8 cellular contexts compared by ENCODE assay signal in the genomic region with DNA sequence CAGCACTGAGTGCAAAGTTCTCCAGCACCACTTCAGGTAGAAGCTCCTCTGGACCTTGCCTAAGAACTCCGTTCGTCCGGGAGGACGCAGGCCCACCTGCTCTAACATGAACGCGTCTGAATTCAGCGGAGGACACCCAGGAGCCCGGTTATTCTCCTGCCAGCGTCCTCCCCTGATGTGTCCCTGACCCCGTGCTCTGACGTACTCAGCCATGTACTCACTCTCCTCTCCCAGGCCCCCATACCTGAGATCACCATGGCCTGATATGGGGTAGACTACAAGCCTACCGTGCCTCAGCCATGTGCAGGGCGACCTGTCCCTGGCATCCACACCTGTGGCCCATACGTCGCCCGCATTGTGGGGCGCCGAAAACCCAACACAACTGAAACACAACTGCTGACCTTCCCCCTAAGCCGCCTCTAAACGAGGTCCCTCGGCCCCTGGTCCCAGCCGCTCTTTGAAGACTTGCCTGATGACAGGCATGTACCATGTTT. TPM values are rescaled to one million over a fixed set of nuclear protein-coding genes. Genes with fewer than 3 reads are reported as not detected.
A peak's percentile ranks its signal among the peaks of the same experiment; 100 is the strongest.
DNase-seq lines count a peak whose midpoint lies in the region; ATAC-seq lines count a peak whose summit lies in the region.

No MANE protein-coding gene starts in this region.

- peaks cover 18% of the 10 kb centered on the region for H3K4me1 ChIP-seq in CD8-positive, alpha-beta memory T cell (ENCODE audit: insufficient read depth, low read length)
- H3K4me1 ChIP-seq in adipocyte (ENCODE audit: control insufficient read depth, insufficient read depth, low read length), result peaks cover 18% of the 10 kb centered on the region

- no peaks in the 10 kb centered on the region for H3K36me3 ChIP-seq in CD8-positive, alpha-beta memory T cell (ENCODE audit: insufficient read depth, low read length)
- no peaks in the 10 kb centered on the region for H3K36me3 ChIP-seq in adipocyte (ENCODE audit: control insufficient read depth, insufficient read depth, low read length, severe bottlenecking)

- H3K4me1 Mint-ChIP-seq in CD8-positive, alpha-beta memory T cell, result peaks cover 29 to 42% (median 35%) of the 10 kb centered on the region in 3 donors
- H3K4me1 Mint-ChIP-seq in immature natural killer cell, result peaks cover 28 to 35% of the 10 kb centered on the region in 2 donors
- peaks cover 35% of the 10 kb centered on the region for H3K4me1 Mint-ChIP-seq in stimulated activated naive CD8-positive, alpha-beta T cell treated with anti-CD3 and anti-CD28 coated beads, Interleukin-15, Interleukin-2, amounts not matched to agents 100 ng/mL and 50 ng/mL, for 24 hours (ENCODE audit: low read depth)

- CTCF ChIA-PET in CD8-positive, alpha-beta memory T cell (lab: Charles Lee), result no interaction called here

- H3K9ac ChIP-seq in adipocyte (ENCODE audit: low read length), result peak overlapping the region; percentile 92

- no peaks in the 10 kb centered on the region for H3K9me3 Mint-ChIP-seq in CD8-positive, alpha-beta memory T cell
- no peaks in the 10 kb centered on the region for H3K9me3 Mint-ChIP-seq in immature natural killer cell
- H3K9me3 Mint-ChIP-seq in stimulated activated naive CD8-positive, alpha-beta T cell treated with anti-CD3 and anti-CD28 coated beads, Interleukin-15, Interleukin-2, amounts not matched to agents 100 ng/mL and 50 ng/mL, for 24 hours, result no peaks in the 10 kb centered on the region

- H3K9me3 ChIP-seq in CD8-positive, alpha-beta memory T cell (ENCODE audit: low read length), result no peaks in the 10 kb centered on the region
- H3K9me3 ChIP-seq in adipocyte (ENCODE audit: control insufficient read depth, low read length), result no peaks in the 10 kb centered on the region

- H3K27ac ChIP-seq in CD8-positive, alpha-beta memory T cell (ENCODE audit: low read depth, low read length), result peak overlapping the region; percentile 93

- H3K36me3 Mint-ChIP-seq in CD8-positive, alpha-beta memory T cell, result peaks cover 0 to 7% (median 0%) of the 10 kb centered on the region in 3 donors
- no peaks in the 10 kb centered on the region for H3K36me3 Mint-ChIP-seq in immature natural killer cell
- H3K36me3 Mint-ChIP-seq in stimulated activated naive CD8-positive, alpha-beta T cell treated with anti-CD3 and anti-CD28 coated beads, Interleukin-15, Interleukin-2, amounts not matched to agents 100 ng/mL and 50 ng/mL, for 24 hours (ENCODE audit: low read depth), result peaks cover 4% of the 10 kb centered on the region

- peak overlapping the region; percentile 94 to 97 (median 96) for H3K4me3 Mint-ChIP-seq in CD8-positive, alpha-beta memory T cell
- peak overlapping the region; percentile 87 to 97 (median 94) for H3K4me3 Mint-ChIP-seq in immature natural killer cell
- H3K4me3 Mint-ChIP-seq in stimulated activated naive CD8-positive, alpha-beta T cell treated with anti-CD3 and anti-CD28 coated beads, Interleukin-15, Interleukin-2, amounts not matched to agents 100 ng/mL and 50 ng/mL, for 24 hours, result peak overlapping the region; percentile 87

- peak overlapping the region; percentile 94 for H3K4me3 ChIP-seq in CD8-positive, alpha-beta memory T cell (ENCODE audit: low read length)
- H3K4me3 ChIP-seq in adipocyte (ENCODE audit: low read length), result peak overlapping the region; percentile 88

- no peak for DNase-seq in CD8-positive, alpha-beta memory T cell
- DNase-seq in adipocyte (ENCODE audit: low read depth) (peak; percentile 25), immature natural killer cell (no peak), MV-4-11 (lab: John Stamatoyannopoulos, UW) (no peak), NCI-H1694 (lab: John Stamatoyannopoulos, UW) (no peak), SIG-M5 (lab: John Stamatoyannopoulos, UW) (no peak)

- H3K27me3 Mint-ChIP-seq in CD8-positive, alpha-beta memory T cell, result no peaks in the 10 kb centered on the region
- peaks cover 3 to 6% (median 4%) of the 10 kb centered on the region in 3 donors for H3K27me3 Mint-ChIP-seq in immature natural killer cell (ENCODE audit: low read depth in 3 of 3)
- H3K27me3 Mint-ChIP-seq in stimulated activated naive CD8-positive, alpha-beta T cell treated with anti-CD3 and anti-CD28 coated beads, Interleukin-15, Interleukin-2, amounts not matched to agents 100 ng/mL and 50 ng/mL, for 24 hours, result no peaks in the 10 kb centered on the region

- POLR2A ChIA-PET in CD8-positive, alpha-beta memory T cell (lab: Charles Lee), result interaction anchor here (0.5 to 1.6 kb wide), 7 partner anchors 26 to 167 kb away, joined by 3 to 10 read pairs (median 3); a partner anchor contains a TSS

- no peaks in the 10 kb centered on the region for H3K27me3 ChIP-seq in CD8-positive, alpha-beta memory T cell (ENCODE audit: insufficient read depth, low read length, poor library complexity, severe bottlenecking)
- no peaks in the 10 kb centered on the region for H3K27me3 ChIP-seq in adipocyte (replicated peaks; ENCODE audit: control insufficient read depth, insufficient read depth, low read length)

- peak; percentile 7 for ATAC-seq in HG03354 (IDR thresholded peaks at IDR 0.05; ENCODE audit: poor library complexity, severe bottlenecking, unreplicated experiment)

- peak overlapping the region; percentile 94 to 98 (median 96) for H3K27ac Mint-ChIP-seq in CD8-positive, alpha-beta memory T cell
- peak overlapping the region; percentile 88 to 99 (median 93) for H3K27ac Mint-ChIP-seq in immature natural killer cell
- peak overlapping the region; percentile 91 for H3K27ac Mint-ChIP-seq in stimulated activated naive CD8-positive, alpha-beta T cell treated with anti-CD3 and anti-CD28 coated beads, Interleukin-15, Interleukin-2, amounts not matched to agents 100 ng/mL and 50 ng/mL, for 24 hours

RNA-seq across cellular contexts. Expression of a gene that starts 0.7 kb away (rescaled TPM):
- 10 to 100 TPM; 20.9 to 22.6 TPM for total RNA-seq in CD8-positive, alpha-beta memory T cell
- 7.5 TPM for polyA plus RNA-seq in CD8-positive, alpha-beta memory T cell
- 10 to 100 TPM in 1 of 3 donors, 1 to 10 TPM in 2; 3.4 to 12.2 (median 4.4) TPM for polyA plus RNA-seq in immature natural killer cell

RNA-seq across cellular contexts. Expression of a gene that starts 12.2 kb away (rescaled TPM):
- under 1 TPM; 0.28 to 0.78 TPM for total RNA-seq in CD8-positive, alpha-beta memory T cell
- polyA plus RNA-seq in CD8-positive, alpha-beta memory T cell, result not detected
- polyA plus RNA-seq in immature natural killer cell, result not detected

RNA-seq across cellular contexts. Expression of a gene that starts 20.6 kb away (rescaled TPM):
- 1,000 to 10,000 TPM; 1,588 to 1,639 TPM for total RNA-seq in CD8-positive, alpha-beta memory T cell
- polyA plus RNA-seq in CD8-positive, alpha-beta memory T cell, result 1,069 TPM
- 1,000 to 10,000 TPM in 1 of 3 donors, 100 to 1,000 TPM in 2; 558 to 1,355 (median 731) TPM for polyA plus RNA-seq in immature natural killer cell

RNA-seq across cellular contexts. Expression of a gene that starts 26.9 kb away (rescaled TPM):
- total RNA-seq in CD8-positive, alpha-beta memory T cell, result 1 to 10 TPM; 1.8 to 2.3 TPM
- polyA plus RNA-seq in CD8-positive, alpha-beta memory T cell, result 4.6 TPM
- 1 to 10 TPM; 1.2 to 3.6 (median 1.4) TPM for polyA plus RNA-seq in immature natural killer cell

RNA-seq across cellular contexts. Expression of a gene that starts 32.2 kb away (rescaled TPM):
- 1 to 10 TPM; 4.9 to 5.2 TPM for total RNA-seq in CD8-positive, alpha-beta memory T cell
- 0.97 TPM for polyA plus RNA-seq in CD8-positive, alpha-beta memory T cell
- polyA plus RNA-seq in immature natural killer cell, result 1 to 10 TPM in 1 of 3 donors, under 1 TPM in 1, not detected in 1; 0.60 to 1.2 TPM
